Comparison of ENCODE assay signal across 8 cellular contexts in genomic region chrX:101348452-101349222, GRCh38. TPM values are rescaled to one million over a fixed set of nuclear protein-coding genes. Genes with fewer than 3 reads are reported as not detected.
DNase-seq lines count a peak whose midpoint lies in the region; ATAC-seq, FAIRE-seq and TF ChIP-seq lines count a peak whose summit lies in the region.

Gene TIMM8A, minus strand, starts transcription at chrX:101348742. Its CDS starts 78 bp downstream, at chrX:101348664.

- H3K36me3 ChIP-seq in pancreas (no peaks in the 10 kb centered on the region), tibial nerve (peaks cover 0 to 12% (median 0%) of the 10 kb centered on the region in 3 donors)

- TF ChIP-seq CTCF in GM10248 (IDR thresholded peaks at IDR 0.05; ENCODE audit: control extremely low read depth, extremely low read depth, low read depth, missing control alignments) = no peak
- no peak for TF ChIP-seq CTCF in HFFc6 (IDR thresholded peaks at IDR 0.05)
- TF ChIP-seq CTCF in pancreas (IDR thresholded peaks at IDR 0.05) = no peak
- no peak for TF ChIP-seq CTCF in tibial nerve (IDR thresholded peaks at IDR 0.05)

- H3K27me3 ChIP-seq in pancreas = peaks cover 0 to 10% (median 0%) of the 10 kb centered on the region in 4 donors
- peaks cover 0 to 3% of the 10 kb centered on the region in 2 donors for H3K27me3 ChIP-seq in tibial nerve

- DNase-seq in GM10248 (ENCODE audit: extremely low spot score) (peak; percentile 86), HFFc6 (peak; percentile 52), NAMALWA (ENCODE audit: low spot score) (peak; percentile 83), SKM-1 (lab: John Stamatoyannopoulos, UW; ENCODE audit: unreplicated experiment) (peak; percentile 65), head of caudate nucleus (peak; percentile 60 to 90 (median 80)), pancreas (peak; percentile 71 to 88 (median 76)), tibial nerve (ENCODE audit: low spot score in 2 of 2) (peak; percentile 48 to 53)
- peak; percentile 66 to 82 for DNase-seq in activated naive CD4-positive, alpha-beta T cell treated with anti-CD3 and anti-CD28 coated beads, Interleukin-2, amount 50 U/mL, for 72 hours (ENCODE audit: low spot score in 2 of 2)

- H3K27me3 Mint-ChIP-seq in HFFc6 (ENCODE audit: insufficient read depth) = peaks cover 1% of the 10 kb centered on the region; the same call in 1 of the 2 replicates

- WGBS in pancreas, 2 donors = 1 to 32% methylated on average over 55 of the region's 55 CpGs
- WGBS in tibial nerve, 2 donors = 1 to 43% methylated on average over 10 to 46 of the region's 55 CpGs

- no peaks in the 10 kb centered on the region for H3K9me3 Mint-ChIP-seq in HFFc6
- no peaks in the 10 kb centered on the region for H3K9me3 Mint-ChIP-seq in activated naive CD4-positive, alpha-beta T cell treated with anti-CD3 and anti-CD28 coated beads, Interleukin-2, amount 50 U/mL, for 72 hours

- H3K4me1 ChIP-seq in pancreas (no peaks in the 10 kb centered on the region), tibial nerve (peaks cover 0 to 16% (median 0%) of the 10 kb centered on the region in 4 donors)

- H3K4me3 ChIP-seq in pancreas = peak within 1 kb of the TSS; percentile 42 to 61 (median 54)
- H3K4me3 ChIP-seq in tibial nerve = peak within 1 kb of the TSS; percentile 38 to 72 (median 66)

- CTCF ChIA-PET in GM10248 (lab: Yijun Ruan, JAX) = interaction anchor here (1.3 to 1.6 kb wide), 3 partner anchors 17 to 42 kb away, joined by 3 to 5 read pairs (median 4); partner anchors contain the start of genes BTK and RPL36A

- ATAC-seq in activated naive CD4-positive, alpha-beta T cell treated with anti-CD3 and anti-CD28 coated beads, Interleukin-2, amount 50 U/mL, for 72 hours = peak; percentile 99
- ATAC-seq in pancreas = peak; percentile 99

- peaks cover 19% of the 10 kb centered on the region for H3K4me1 Mint-ChIP-seq in HFFc6 (ENCODE audit: low read depth)

- peak within 1 kb of the TSS; percentile 92 for H3K4me3 Mint-ChIP-seq in HFFc6

- peak within 1 kb of the TSS; percentile 25 to 83 (median 70) for H3K27ac ChIP-seq in pancreas
- H3K27ac ChIP-seq in tibial nerve = peak within 1 kb of the TSS; percentile 58 to 93 (median 82)

- FAIRE-seq in pancreas (lab: Jason Lieb, UNC) = no peak

- H3K27ac Mint-ChIP-seq in HFFc6 = peak within 1 kb of the TSS; percentile 84
- peak within 1 kb of the TSS; percentile 92 to 97 for H3K27ac Mint-ChIP-seq in activated naive CD4-positive, alpha-beta T cell treated with anti-CD3 and anti-CD28 coated beads, Interleukin-2, amount 50 U/mL, for 72 hours

- H3K9me3 ChIP-seq in pancreas = no peaks in the 10 kb centered on the region
- no peaks in the 10 kb centered on the region for H3K9me3 ChIP-seq in tibial nerve

- intact Hi-C loops in head of caudate nucleus (cut with DNase I) = no loop called here
- intact Hi-C loops in pancreas (cut with DNase I) = no loop called here

- POLR2A ChIA-PET in GM10248 (lab: Yijun Ruan, JAX) = interaction anchor here (0.6 to 1.0 kb wide), 2 partner anchors 36 to 282 kb away, joined by 3 to 6 read pairs; no protein-coding TSS in a partner anchor

- TF ChIP-seq EP300 in tibial nerve (IDR thresholded peaks at IDR 0.05) = peak in 1 of 2 donors; percentile 73

- 0 out of 2 replicates have a peak, but pooled peaks cover 5% of the 10 kb centered on the region for H3K36me3 Mint-ChIP-seq in HFFc6 (ENCODE audit: low read depth)
- peaks cover 9 to 16% of the 10 kb centered on the region in 2 donors for H3K36me3 Mint-ChIP-seq in activated naive CD4-positive, alpha-beta T cell treated with anti-CD3 and anti-CD28 coated beads, Interleukin-2, amount 50 U/mL, for 72 hours

- TF ChIP-seq POLR2A in tibial nerve (IDR thresholded peaks at IDR 0.05) = peak; percentile 16 to 40

RNA-seq across cellular contexts. Expression of gene TIMM8A, which starts in this region (rescaled TPM):
- 10 to 100 TPM; 15.2 to 23.8 (median 19.7) TPM for total RNA-seq in HFFc6 (2021; fragmentation: NEBNext Ultra II Directional; extraction: Animal tissue kit (Norgen Biotek cat#: 25700))
- 10 to 100 TPM; 17.4 to 21.9 TPM for total RNA-seq in activated naive CD4-positive, alpha-beta T cell treated with anti-CD3 and anti-CD28 coated beads, Interleukin-2, amount 50 U/mL, for 72 hours
- 1 to 10 TPM; 2.7 to 6.5 (median 5.7) TPM for total RNA-seq in pancreas
- 1 to 10 TPM; 2.0 to 3.2 TPM for polyA plus RNA-seq in pancreas
- 1 to 10 TPM; 2.6 to 7.5 (median 5.4) TPM for total RNA-seq in tibial nerve

Comparison
In these comparisons a context has a peak if more than half of its experiments do, and no peak if none do; other contexts are left out.
1. Peak in every context shown above with its lines: DNase-seq, ATAC-seq, H3K4me3 ChIP-seq and H3K27ac ChIP-seq.